14 cellular contexts compared by ENCODE assay signal in the genomic region with DNA sequence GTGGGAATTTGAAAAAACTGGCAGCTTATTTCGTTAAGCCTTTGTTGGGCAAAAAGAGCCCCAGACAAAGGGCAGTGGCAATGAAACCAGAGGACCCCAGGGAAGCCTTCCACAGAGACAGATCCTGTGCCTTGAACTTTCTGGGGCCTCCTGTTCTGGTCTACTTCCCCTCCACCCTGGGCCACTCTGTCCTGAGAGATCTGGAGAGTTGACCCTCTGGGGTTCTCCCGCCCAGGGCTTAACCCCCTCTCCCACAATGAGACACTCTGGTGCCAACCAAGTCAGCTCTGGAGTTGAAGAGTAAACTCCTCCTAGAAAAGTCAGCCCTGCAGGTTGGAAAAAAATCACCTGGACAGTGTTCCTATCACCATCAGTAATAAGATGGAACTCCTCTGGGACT.
"Had no signal": no experiment of that assay in that cellular context is flagged by ENCODE, and none has a peak within 500 bp of the region (broad histone marks: within the 10 kb centered on the region; RNA-seq: fewer than 3 reads in every experiment).

No MANE protein-coding gene starts in this region.

- H3K9me3 ChIP-seq: thoracic aorta had no signal

- DNase-seq: activated CD4-positive, alpha-beta T cell treated with anti-CD3 and anti-CD28 coated beads for 36 hours; activated CD8-positive, alpha-beta memory T cell treated with anti-CD3 and anti-CD28 coated beads, Interleukin-2, amount 50 U/mL, for 48 hours; activated CD8-positive, alpha-beta T cell treated with anti-CD3 and anti-CD28 coated beads, Interleukin-2, amount 10 ng/mL, durations not matched to agents 7 days and 5 days; activated naive CD4-positive, alpha-beta T cell; aorta; effector CD4-positive, alpha-beta T cell; immature natural killer cell; left colon; nephron progenitor cell; stimulated activated CD4-positive, alpha-beta T cell treated with anti-CD3 and anti-CD28 coated beads, Interleukin-12 subunit alpha, Interleukin-12 subunit beta, amount 100 ng/mL, for 4 hours; stimulated activated naive CD4-positive, alpha-beta T cell treated with Interleukin-2 at 50 U/mL for 16 hours; T-helper 9 cell had no signal

- H3K27ac ChIP-seq: epithelial cell of prostate had no signal

- ATAC-seq: activated CD4-positive, alpha-beta T cell treated with anti-CD3 and anti-CD28 coated beads for 36 hours; activated CD8-positive, alpha-beta T cell treated with anti-CD3 and anti-CD28 coated beads, Interleukin-2, amount 10 ng/mL, durations not matched to agents 7 days and 5 days; left colon had no signal

- H3K4me3 ChIP-seq: thoracic aorta had no signal
